25 cellular contexts compared by ENCODE assay signal in the genomic region with DNA sequence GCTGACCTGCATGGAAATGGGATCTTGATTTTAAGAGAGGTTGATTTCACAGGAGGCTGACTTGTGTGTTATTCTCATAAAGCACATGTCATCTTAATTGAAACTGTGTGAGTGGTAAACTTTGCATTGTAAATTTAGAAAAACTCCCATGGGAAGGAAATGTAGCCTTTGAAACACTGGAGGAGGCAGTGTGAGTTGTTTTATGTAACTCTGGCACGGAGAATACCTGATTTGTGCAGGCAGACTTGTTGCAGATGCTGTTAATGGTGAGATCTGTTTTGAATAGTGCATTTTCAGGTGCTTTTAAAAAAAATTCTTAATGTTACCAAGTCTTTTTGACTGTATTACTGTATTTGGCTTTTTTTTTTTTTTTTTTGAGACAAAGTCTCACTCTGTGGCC.
"Had no signal": no experiment of that assay in that cellular context is flagged by ENCODE, and none has a peak within 500 bp of the region (broad histone marks: within the 10 kb centered on the region; RNA-seq: fewer than 3 reads in every experiment).

No MANE protein-coding gene starts in this region.

- H3K9me3 ChIP-seq: right atrium auricular region, thyroid gland, upper lobe of right lung had no signal

- ATAC-seq: activated CD4-positive, alpha-beta T cell treated with anti-CD3 and anti-CD28 coated beads for 36 hours; left ventricle myocardium superior; naive thymus-derived CD8-positive, alpha-beta T cell; stimulated activated naive CD8-positive, alpha-beta T cell treated with anti-CD3 and anti-CD28 coated beads, Interleukin-15, Interleukin-2, amounts not matched to agents 100 U/mL and 50 U/mL, for 24 hours; T-helper 17 cell; upper lobe of right lung had no signal

- H3K9me3 Mint-ChIP-seq: activated naive CD4-positive, alpha-beta T cell treated with anti-CD3 and anti-CD28 coated beads for 36 hours; activated naive CD8-positive, alpha-beta T cell treated with anti-CD3 and anti-CD28 coated beads, Interleukin-2, amount 10 ng/mL, durations not matched to agents 7 days and 5 days; dendritic cell treated with granulocyte-macrophage colony-stimulating factor and Interleukin-4, amounts not matched to agents 40 ng/mL and 50 ng/mL, for 4 days; naive thymus-derived CD8-positive, alpha-beta T cell had no signal

- H3K27ac Mint-ChIP-seq: activated B cell treated with CpG ODN at 0.5 μM for 24 hours; activated CD4-positive, alpha-beta memory T cell treated with anti-CD3 and anti-CD28 coated beads for 36 hours; activated CD4-positive, alpha-beta T cell treated with anti-CD3 and anti-CD28 coated beads for 36 hours; activated naive CD4-positive, alpha-beta T cell treated with anti-CD3 and anti-CD28 coated beads for 36 hours; activated naive CD8-positive, alpha-beta T cell treated with anti-CD3 and anti-CD28 coated beads, Interleukin-2, amount 10 ng/mL, durations not matched to agents 7 days and 5 days; dendritic cell treated with granulocyte-macrophage colony-stimulating factor and Interleukin-4, amounts not matched to agents 40 ng/mL and 50 ng/mL, for 4 days; naive thymus-derived CD8-positive, alpha-beta T cell; progenitor cell of endocrine pancreas; T-helper 17 cell had no signal

- H3K4me3 ChIP-seq: cardiac muscle cell, hepatocyte, right atrium auricular region, thyroid gland, upper lobe of right lung had no signal

- DNase-seq: activated B cell treated with CpG ODN at 0.5 μM for 24 hours; activated CD4-positive, alpha-beta memory T cell treated with anti-CD3 and anti-CD28 coated beads for 36 hours; activated CD4-positive, alpha-beta T cell treated with anti-CD3 and anti-CD28 coated beads for 36 hours; activated naive CD4-positive, alpha-beta T cell treated with anti-CD3 and anti-CD28 coated beads for 36 hours; activated naive CD8-positive, alpha-beta T cell treated with anti-CD3 and anti-CD28 coated beads, Interleukin-2, amount 10 ng/mL, durations not matched to agents 7 days and 5 days; activated T-cell treated with anti-CD3 and anti-CD28 coated beads, Interleukin-2, amount 50 U/mL, for 48 hours; amniotic stem cell; effector CD4-positive, alpha-beta T cell; erythroblast; foreskin melanocyte; glutamatergic neuron; left ventricle myocardium superior; mammary epithelial cell; naive thymus-derived CD8-positive, alpha-beta T cell; stimulated activated CD4-positive, alpha-beta T cell treated with anti-CD3 and anti-CD28 coated beads, Interleukin-4, amount 100 ng/mL, for 4 hours; stimulated activated naive CD8-positive, alpha-beta T cell treated with anti-CD3 and anti-CD28 coated beads, Interleukin-15, Interleukin-2, amounts not matched to agents 100 U/mL and 50 U/mL, for 24 hours; T-helper 17 cell; thyroid gland; upper lobe of right lung had no signal

- H3K4me1 Mint-ChIP-seq: naive thymus-derived CD8-positive, alpha-beta T cell; T-helper 17 cell had no signal

- H3K27ac ChIP-seq: cardiac muscle cell, hepatocyte, right atrium auricular region, thyroid gland, upper lobe of right lung had no signal

- H3K4me1 ChIP-seq: right atrium auricular region, thyroid gland, upper lobe of right lung had no signal

- H3K36me3 Mint-ChIP-seq: activated CD4-positive, alpha-beta memory T cell treated with anti-CD3 and anti-CD28 coated beads for 36 hours; activated naive CD8-positive, alpha-beta T cell treated with anti-CD3 and anti-CD28 coated beads, Interleukin-2, amount 10 ng/mL, durations not matched to agents 7 days and 5 days; naive thymus-derived CD8-positive, alpha-beta T cell had no signal

- H3K4me3 Mint-ChIP-seq: activated B cell treated with CpG ODN at 0.5 μM for 24 hours; activated CD4-positive, alpha-beta memory T cell treated with anti-CD3 and anti-CD28 coated beads for 36 hours; activated CD4-positive, alpha-beta T cell treated with anti-CD3 and anti-CD28 coated beads for 36 hours; activated naive CD4-positive, alpha-beta T cell treated with anti-CD3 and anti-CD28 coated beads for 36 hours; activated naive CD8-positive, alpha-beta T cell treated with anti-CD3 and anti-CD28 coated beads, Interleukin-2, amount 10 ng/mL, durations not matched to agents 7 days and 5 days; dendritic cell treated with granulocyte-macrophage colony-stimulating factor and Interleukin-4, amounts not matched to agents 40 ng/mL and 50 ng/mL, for 4 days; mesothelial cell of epicardium; naive thymus-derived CD8-positive, alpha-beta T cell; T-helper 17 cell had no signal

- H3K27me3 Mint-ChIP-seq: activated B cell treated with CpG ODN at 0.5 μM for 24 hours; activated naive CD8-positive, alpha-beta T cell treated with anti-CD3 and anti-CD28 coated beads, Interleukin-2, amount 10 ng/mL, durations not matched to agents 7 days and 5 days had no signal

- H3K36me3 ChIP-seq: cardiac muscle cell, right atrium auricular region, thyroid gland, upper lobe of right lung had no signal

- H3K27me3 ChIP-seq: cardiac muscle cell, hepatocyte, right atrium auricular region, thyroid gland, upper lobe of right lung had no signal
